In the genomic region with DNA sequence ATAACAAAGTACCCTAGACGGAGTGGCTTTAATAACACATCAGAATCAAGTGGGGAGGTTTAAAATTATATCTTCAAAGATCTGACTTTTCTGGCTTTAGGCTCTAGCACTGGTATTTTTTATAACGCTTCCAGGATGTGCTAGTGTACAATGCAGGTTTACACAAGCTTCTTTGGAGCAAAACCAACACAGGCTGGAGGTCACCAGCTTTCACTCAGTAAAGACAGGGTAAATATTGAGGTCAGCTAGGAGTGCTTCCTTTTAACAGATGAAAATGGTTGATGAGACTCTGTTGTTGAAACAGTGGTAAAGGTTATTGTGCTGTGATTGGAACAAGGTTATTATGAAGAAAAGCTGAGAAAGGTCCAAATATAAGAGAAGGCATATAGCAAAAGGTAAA, we compare ENCODE assay signal across 18 cellular contexts.
DNase-seq lines count a peak whose midpoint lies in the region; ATAC-seq and TF ChIP-seq lines count a peak whose summit lies in the region.
"Had no signal": no experiment of that assay in that cellular context is flagged by ENCODE, and none has a peak within 500 bp of the region (broad histone marks: within the 10 kb centered on the region; RNA-seq: fewer than 3 reads in every experiment).

No MANE protein-coding gene starts in this region.

- no peak overlapping the region for H3K23ac ChIP-seq in H9 (ENCODE audit: insufficient read length, low read depth, low read length)

- H3K4ac ChIP-seq in H9 (ENCODE audit: low read depth, low read length) = no peak overlapping the region

- intact Hi-C loops in aorta (cut with DNase I) = no loop called here

- no peaks in the 10 kb centered on the region for H3K27me3 Mint-ChIP-seq in H9 (ENCODE audit: low read depth)

- H3K36me3 ChIP-seq in SU-DHL-6 (ENCODE audit: low read length) (no peaks in the 10 kb centered on the region), aorta (ENCODE audit: control insufficient read depth in 1 of 2, insufficient read depth in 2 of 2, low read length in 1 of 2) (no peaks in the 10 kb centered on the region)

- no peak overlapping the region for H3K14ac ChIP-seq in H9 (ENCODE audit: insufficient read depth, low read length)

- no peak overlapping the region for H4K5ac ChIP-seq in H9 (ENCODE audit: insufficient read length, low read depth, low read length)

- no peaks in the 10 kb centered on the region for H3K79me1 ChIP-seq in H9 (ENCODE audit: insufficient read depth, low read depth, low read length, poor library complexity, severe bottlenecking)

- H3K4me3 ChIP-seq in SU-DHL-6 (ENCODE audit: insufficient read depth, low read length, poor library complexity, severe bottlenecking) = no peak overlapping the region
- H3K4me3 ChIP-seq in aorta (ENCODE audit: low read length in 2 of 2) = no peak overlapping the region
- H3K4me3 ChIP-seq: GM12878 had no signal

- peaks cover 0 to 2% of the 10 kb centered on the region in 2 experiments; a peak in 1 of 5 replicates for H3K9me3 Mint-ChIP-seq in H9

- no peak overlapping the region for H2BK20ac ChIP-seq in H9 (ENCODE audit: low read depth, low read length, poor library complexity, severe bottlenecking)

- H3T11ph ChIP-seq in H9 (ENCODE audit: low read length) = no peak overlapping the region

- TF ChIP-seq CTCF in SU-DHL-6 (IDR thresholded peaks at IDR 0.05; ENCODE audit: insufficient read depth, low read length, poor library complexity, severe bottlenecking) (no peak), H9 (conservative IDR thresholded peaks at IDR 0.05) (no peak)

- WGBS in aorta, 2 donors = 13 to 20% methylated on average over 2 of the region's 2 CpGs
- no CpG with 5 or more reads among the region's 2 CpGs for WGBS in H9 (ENCODE audit: extremely low coverage, insufficient read length, low lambda C conversion rate)

- no peak overlapping the region for H3K18ac ChIP-seq in H9 (ENCODE audit: insufficient read length, low read depth, low read length)

- H3K4me2 ChIP-seq in SU-DHL-6 (ENCODE audit: low read depth, low read length, poor library complexity, severe bottlenecking) (no peak overlapping the region), H9 (ENCODE audit: insufficient read depth, insufficient read length, low read length) (no peak overlapping the region)
- H3K4me2 ChIP-seq: SK-N-SH had no signal

- H3K36me3 Mint-ChIP-seq in H9 (ENCODE audit: insufficient read depth in 1 of 3, low read depth in 3 of 3) = no peaks in the 10 kb centered on the region

- H4K20me1 ChIP-seq in SU-DHL-6 (ENCODE audit: low read depth, low read length) = no peaks in the 10 kb centered on the region
- no peaks in the 10 kb centered on the region for H4K20me1 ChIP-seq in H9 (ENCODE audit: control insufficient read depth, insufficient read depth, insufficient read length)

- H2BK15ac ChIP-seq in H9 (ENCODE audit: low read depth, low read length) = no peak overlapping the region

- no peak overlapping the region for H4K91ac ChIP-seq in H9 (ENCODE audit: insufficient read length, low read depth, low read length)

- ATAC-seq in aorta (ENCODE audit: low FRiP score) = no peak
- ATAC-seq: GM12878 had no signal

- no peaks in the 10 kb centered on the region for H3F3A ChIP-seq in SU-DHL-6 (ENCODE audit: insufficient read depth)

- H2BK12ac ChIP-seq in H9 (ENCODE audit: insufficient read length, low read depth, low read length) = no peak overlapping the region

- H2BK120ac ChIP-seq in H9 (ENCODE audit: low read depth, low read length, poor library complexity, severe bottlenecking) = no peak overlapping the region

- H3K79me2 ChIP-seq in SU-DHL-6 (ENCODE audit: insufficient read depth, low read length) (no peaks in the 10 kb centered on the region), H9 (ENCODE audit: insufficient read depth, low read length) (no peaks in the 10 kb centered on the region)

- no peaks in the 10 kb centered on the region for H3K23me2 ChIP-seq in H9 (ENCODE audit: insufficient read length, low read depth, low read length, poor library complexity, severe bottlenecking)

- H3K9me3 ChIP-seq in SU-DHL-6 (ENCODE audit: insufficient read depth, low read length) (no peaks in the 10 kb centered on the region), aorta (ENCODE audit: control insufficient read depth, low read length) (no peaks in the 10 kb centered on the region), H9 (ENCODE audit: control insufficient read depth, low read depth, low read length) (no peaks in the 10 kb centered on the region)
- H3K9me3 ChIP-seq: SK-N-SH had no signal

- no peak overlapping the region for H3K56ac ChIP-seq in H9 (ENCODE audit: insufficient read length, low read depth, low read length)

- no peaks in the 10 kb centered on the region for H3K9me2 ChIP-seq in SU-DHL-6 (replicated peaks; ENCODE audit: insufficient read depth, low read length)
- H3K9me2 ChIP-seq: SK-N-SH had no signal

- H3K4me1 Mint-ChIP-seq in H9 = no peaks in the 10 kb centered on the region

- H4K8ac ChIP-seq in H9 (replicated peaks; ENCODE audit: insufficient read length, low read depth, low read length) = no peak overlapping the region

- no peak overlapping the region for H3K27ac Mint-ChIP-seq in H9
- H3K27ac Mint-ChIP-seq: T-helper 1 cell treated with Interleukin-12 subunit alpha and Interleukin-12 subunit beta and Interleukin-4 antibody, amounts not matched to agents 30 μg/mL and 1 μg/mL, for 36 hours had no signal

- H3K4me1 ChIP-seq in aorta (ENCODE audit: control insufficient read depth in 1 of 2, insufficient read depth in 2 of 2, low read length in 2 of 2) (no peaks in the 10 kb centered on the region), H9 (ENCODE audit: insufficient read depth, low read length) (no peaks in the 10 kb centered on the region)

- H3K4me3 Mint-ChIP-seq in H9 = no peak overlapping the region
- H3K4me3 Mint-ChIP-seq: T-helper 1 cell treated with Interleukin-12 subunit alpha and Interleukin-12 subunit beta and Interleukin-4 antibody, amounts not matched to agents 30 μg/mL and 1 μg/mL, for 36 hours had no signal

- H2BK5ac ChIP-seq in H9 (ENCODE audit: insufficient read length, low read length) = no peak overlapping the region

- H2AFZ ChIP-seq in SU-DHL-6 (ENCODE audit: low read depth, low read length, severe bottlenecking) (peak overlapping the region; percentile 8), H9 (ENCODE audit: low read length) (no peak overlapping the region)

- H3K9ac ChIP-seq in SU-DHL-6 (ENCODE audit: low read length) = no peak overlapping the region
- no peak overlapping the region for H3K9ac ChIP-seq in H9 (ENCODE audit: extremely low read depth, insufficient read length, low read length)
- H3K9ac ChIP-seq: SK-N-SH had no signal

- H3K27me3 ChIP-seq in SU-DHL-6 (ENCODE audit: low read length) (no peaks in the 10 kb centered on the region), aorta (ENCODE audit: control insufficient read depth in 1 of 2, insufficient read depth in 2 of 2, low read length in 1 of 2) (no peaks in the 10 kb centered on the region), H9 (ENCODE audit: insufficient read depth, low read length) (no peaks in the 10 kb centered on the region)

- H3K27ac ChIP-seq in SU-DHL-6 (ENCODE audit: low read depth, low read length) (no peak overlapping the region), aorta (ENCODE audit: low read depth in 1 of 2, low read length in 2 of 2) (no peak overlapping the region), H9 (ENCODE audit: insufficient read length, low read depth, low read length) (no peak overlapping the region)
- H3K27ac ChIP-seq: C4-2B had no signal

- DNase-seq in NCI-H1417 (lab: John Stamatoyannopoulos, UW) (peak in 2 of 3 experiments; percentile 28 to 70), NCI-H1417 treated with DMSO at 0.1 percent for 48 hours (lab: John Stamatoyannopoulos, UW) (no peak), NCI-H2081 treated with DMSO at 0.1 percent for 48 hours (lab: John Stamatoyannopoulos, UW) (peak; percentile 24), ureter (ENCODE audit: low spot score) (peak; percentile 47), aorta (no peak), HK-2 (ENCODE audit: unreplicated experiment) (no peak), H9 (no peak)
- DNase-seq: DMS79, H7, IMR-90, Kasumi-1, NCI-H1694, NCI-H524, SK-N-SH had no signal

- no peak overlapping the region for H2AK5ac ChIP-seq in H9 (ENCODE audit: insufficient read length, low read length)

Comparison
In these comparisons a context has a peak if more than half of its experiments do, and no peak if none do; other contexts are left out.
1. DNase-seq: peak in NCI-H1417 (2 of 3), NCI-H2081 treated with DMSO at 0.1 percent for 48 hours (single experiment) and ureter (single experiment); none in NCI-H1417 treated with DMSO at 0.1 percent for 48 hours (single experiment), aorta (0 of 2), HK-2 (single experiment) and H9 (single experiment).